Comparison of ENCODE assay signal across 17 cellular contexts in the genomic region with DNA sequence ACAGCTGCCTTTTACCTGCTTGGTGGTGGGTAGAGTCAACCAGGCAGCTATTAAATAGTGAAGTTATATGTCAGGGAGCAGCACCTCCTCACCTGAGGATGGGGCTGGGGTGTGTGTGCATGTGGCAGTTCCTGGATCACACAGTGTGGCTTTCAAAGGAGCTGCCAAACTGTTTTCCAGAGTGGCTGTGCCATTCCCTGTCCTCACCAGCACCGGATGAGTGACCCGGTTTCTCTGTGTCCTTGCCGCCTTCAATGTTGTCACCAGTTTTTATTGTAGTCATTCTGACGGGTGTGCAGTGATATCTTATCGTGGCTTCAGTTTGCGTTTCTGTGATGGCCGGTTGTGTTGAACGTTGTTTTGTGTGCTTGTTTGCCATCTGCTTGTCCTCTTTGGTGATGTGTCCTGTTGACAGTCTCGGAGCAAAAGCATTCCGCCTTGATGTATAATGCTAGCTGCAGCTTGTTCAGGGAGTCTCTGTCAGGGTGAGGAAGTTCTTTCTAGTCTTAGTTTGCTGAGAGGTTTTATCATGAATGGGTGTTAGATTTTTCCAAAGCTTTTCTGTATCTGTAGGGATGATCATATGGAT.
DNase-seq lines count a peak whose midpoint lies in the region; ATAC-seq, FAIRE-seq and TF ChIP-seq lines count a peak whose summit lies in the region.
"Had no signal": no experiment of that assay in that cellular context is flagged by ENCODE, and none has a peak within 500 bp of the region (broad histone marks: within the 10 kb centered on the region; RNA-seq: fewer than 3 reads in every experiment).

No MANE protein-coding gene starts in this region.

- H3K27me3 ChIP-seq in mesenchymal stem cell (ENCODE audit: control insufficient read depth in 1 of 2, insufficient read depth in 1 of 2, low read length in 2 of 2) = no peaks in the 10 kb centered on the region
- H3K27me3 ChIP-seq: BLaER1 had no signal

- no peak overlapping the region for H4K91ac ChIP-seq in mesenchymal stem cell (ENCODE audit: low read length)

- no peak for TF ChIP-seq POLR2A in GM12892 (IDR thresholded peaks at IDR 0.05; ENCODE audit: low read depth, low read length)

- ATAC-seq in Right ventricle myocardium superior (ENCODE audit: poor library complexity) (peak; percentile 85), left cardiac atrium (no peak), WTC11 (no peak)
- ATAC-seq: HepG2 had no signal

- H3K4me1 ChIP-seq in mesenchymal stem cell (ENCODE audit: control insufficient read depth, insufficient read depth, low read depth, low read length) = peaks cover 4% of the 10 kb centered on the region
- H3K4me1 ChIP-seq: BLaER1, HAP-1 had no signal

- H3K4me3 Mint-ChIP-seq in WTC11 = no peak overlapping the region
- H3K4me3 Mint-ChIP-seq: CD14-positive monocyte; CD4-positive, alpha-beta memory T cell had no signal

- H3K36me3 ChIP-seq in mesenchymal stem cell (ENCODE audit: control insufficient read depth in 1 of 2, insufficient read depth in 2 of 2, low read depth in 1 of 2, low read length in 2 of 2) = peaks cover 0 to 13% of the 10 kb centered on the region in 2 experiments
- H3K36me3 ChIP-seq: HAP-1 had no signal

- H2AK5ac ChIP-seq in mesenchymal stem cell (ENCODE audit: low read length, severe bottlenecking) = no peak overlapping the region

- no peak overlapping the region for H3K18ac ChIP-seq in mesenchymal stem cell (ENCODE audit: low read depth in 1 of 2, low read length in 2 of 2)

- H3K14ac ChIP-seq in mesenchymal stem cell (ENCODE audit: low read length in 2 of 2) = no peak overlapping the region

- FAIRE-seq in GM12892 (lab: Jason Lieb, UNC) = peak; percentile 33
- FAIRE-seq: HepG2 had no signal

- peaks cover 36% of the 10 kb centered on the region for H3K4me1 Mint-ChIP-seq in WTC11
- H3K4me1 Mint-ChIP-seq: CD14-positive monocyte had no signal

- H3K36me3 Mint-ChIP-seq in WTC11 = 0 out of 2 replicates have a peak, but pooled peaks cover 2% of the 10 kb centered on the region

- H3K9me3 Mint-ChIP-seq in WTC11 = no peaks in the 10 kb centered on the region
- H3K9me3 Mint-ChIP-seq: CD4-positive, alpha-beta memory T cell had no signal

- TF ChIP-seq CTCF in WTC11 (IDR thresholded peaks at IDR 0.05) = no peak

- no peak overlapping the region for H2BK12ac ChIP-seq in mesenchymal stem cell (ENCODE audit: low read length in 2 of 2)

- H3K4me3 ChIP-seq in mesenchymal stem cell (ENCODE audit: insufficient read depth in 1 of 2, low read depth in 1 of 2, low read length in 2 of 2) = no peak overlapping the region
- H3K4me3 ChIP-seq: BLaER1, HAP-1 had no signal

- no peak overlapping the region for H3K4ac ChIP-seq in mesenchymal stem cell (ENCODE audit: low read depth in 1 of 2, low read length in 2 of 2)

- WGBS in mesenchymal stem cell = 98% methylated on average over 10 of the region's 10 CpGs

- H4K8ac ChIP-seq in mesenchymal stem cell (ENCODE audit: low read length) = peak overlapping the region; percentile 12

- intact Hi-C loops in Right ventricle myocardium superior (cut with DNase I) = no loop called here
- intact Hi-C loops in left cardiac atrium (cut with DNase I) = no loop called here
- intact Hi-C loops in head of caudate nucleus (cut with DNase I) = no loop called here

- no peak overlapping the region for H3K23ac ChIP-seq in mesenchymal stem cell (ENCODE audit: low read length in 2 of 2)

- H3K27me3 Mint-ChIP-seq in WTC11 (ENCODE audit: low read depth) = no peaks in the 10 kb centered on the region
- H3K27me3 Mint-ChIP-seq: CD4-positive, alpha-beta memory T cell had no signal

- POLR2A ChIA-PET in WTC11 (lab: Charles Lee) = no interaction called here

- peak overlapping the region; percentile 46; the same call in 1 of the 2 replicates for H3K27ac Mint-ChIP-seq in WTC11

- H2BK120ac ChIP-seq in mesenchymal stem cell (ENCODE audit: low read depth, low read length) = no peak overlapping the region

- H3K79me1 ChIP-seq in mesenchymal stem cell (replicated peaks; ENCODE audit: low read length, poor library complexity, severe bottlenecking) = peaks cover 6% of the 10 kb centered on the region

- CTCF ChIA-PET in WTC11 (lab: Charles Lee) = no interaction called here

- DNase-seq in Right ventricle myocardium superior (no peak), left cardiac atrium (no peak), GM12892 (ENCODE audit: insufficient read length) (no peak), WTC11 (ENCODE audit: low spot score) (no peak), mesenchymal stem cell (no peak), anterior cingulate cortex (lab: John Stamatoyannopoulos, UW) (no peak), SW 1271 (lab: John Stamatoyannopoulos, UW) (no peak), head of caudate nucleus (no peak)
- DNase-seq: 8988T; CD4-positive, alpha-beta memory T cell; DMS153; DMS79; GDM1 had no signal

- H2AFZ ChIP-seq in mesenchymal stem cell (ENCODE audit: low read depth, low read length) = no peak overlapping the region

- no peak overlapping the region for H3K27ac ChIP-seq in mesenchymal stem cell (ENCODE audit: low read length, poor library complexity, severe bottlenecking)
- H3K27ac ChIP-seq: BLaER1 had no signal

- H3K9me3 ChIP-seq in mesenchymal stem cell (ENCODE audit: control insufficient read depth, low read length) = no peaks in the 10 kb centered on the region
- H3K9me3 ChIP-seq: BLaER1, HAP-1 had no signal

- H2BK15ac ChIP-seq in mesenchymal stem cell (ENCODE audit: low read depth, poor library complexity, severe bottlenecking) = no peak overlapping the region

- H3K4me2 ChIP-seq in mesenchymal stem cell (ENCODE audit: low read length, poor library complexity, severe bottlenecking) = no peak overlapping the region
- H3K4me2 ChIP-seq: BLaER1 had no signal

- H3K9ac ChIP-seq in mesenchymal stem cell (ENCODE audit: low read length) = no peak overlapping the region
- H3K9ac ChIP-seq: BLaER1 had no signal

- no peak overlapping the region for H2BK5ac ChIP-seq in mesenchymal stem cell (ENCODE audit: low read depth, low read length, poor library complexity, severe bottlenecking)

TF ChIP-seq in WTC11, 78 proteins besides CTCF, POLR2A, EP300 and RAD21 (continues in another document):
- TF ChIP-seq, protein P1, sequence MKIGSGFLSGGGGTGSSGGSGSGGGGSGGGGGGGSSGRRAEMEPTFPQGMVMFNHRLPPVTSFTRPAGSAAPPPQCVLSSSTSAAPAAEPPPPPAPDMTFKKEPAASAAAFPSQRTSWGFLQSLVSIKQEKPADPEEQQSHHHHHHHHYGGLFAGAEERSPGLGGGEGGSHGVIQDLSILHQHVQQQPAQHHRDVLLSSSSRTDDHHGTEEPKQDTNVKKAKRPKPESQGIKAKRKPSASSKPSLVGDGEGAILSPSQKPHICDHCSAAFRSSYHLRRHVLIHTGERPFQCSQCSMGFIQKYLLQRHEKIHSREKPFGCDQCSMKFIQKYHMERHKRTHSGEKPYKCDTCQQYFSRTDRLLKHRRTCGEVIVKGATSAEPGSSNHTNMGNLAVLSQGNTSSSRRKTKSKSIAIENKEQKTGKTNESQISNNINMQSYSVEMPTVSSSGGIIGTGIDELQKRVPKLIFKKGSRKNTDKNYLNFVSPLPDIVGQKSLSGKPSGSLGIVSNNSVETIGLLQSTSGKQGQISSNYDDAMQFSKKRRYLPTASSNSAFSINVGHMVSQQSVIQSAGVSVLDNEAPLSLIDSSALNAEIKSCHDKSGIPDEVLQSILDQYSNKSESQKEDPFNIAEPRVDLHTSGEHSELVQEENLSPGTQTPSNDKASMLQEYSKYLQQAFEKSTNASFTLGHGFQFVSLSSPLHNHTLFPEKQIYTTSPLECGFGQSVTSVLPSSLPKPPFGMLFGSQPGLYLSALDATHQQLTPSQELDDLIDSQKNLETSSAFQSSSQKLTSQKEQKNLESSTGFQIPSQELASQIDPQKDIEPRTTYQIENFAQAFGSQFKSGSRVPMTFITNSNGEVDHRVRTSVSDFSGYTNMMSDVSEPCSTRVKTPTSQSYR (CRISPR knock-in tag; IDR thresholded peaks at IDR 0.05) = no peak
- TF ChIP-seq, protein P2, sequence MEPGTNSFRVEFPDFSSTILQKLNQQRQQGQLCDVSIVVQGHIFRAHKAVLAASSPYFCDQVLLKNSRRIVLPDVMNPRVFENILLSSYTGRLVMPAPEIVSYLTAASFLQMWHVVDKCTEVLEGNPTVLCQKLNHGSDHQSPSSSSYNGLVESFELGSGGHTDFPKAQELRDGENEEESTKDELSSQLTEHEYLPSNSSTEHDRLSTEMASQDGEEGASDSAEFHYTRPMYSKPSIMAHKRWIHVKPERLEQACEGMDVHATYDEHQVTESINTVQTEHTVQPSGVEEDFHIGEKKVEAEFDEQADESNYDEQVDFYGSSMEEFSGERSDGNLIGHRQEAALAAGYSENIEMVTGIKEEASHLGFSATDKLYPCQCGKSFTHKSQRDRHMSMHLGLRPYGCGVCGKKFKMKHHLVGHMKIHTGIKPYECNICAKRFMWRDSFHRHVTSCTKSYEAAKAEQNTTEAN (CRISPR knock-in tag; IDR thresholded peaks at IDR 0.05) = no peak
- TF ChIP-seq NR3C1 (CRISPR knock-in tag; conservative IDR thresholded peaks at IDR 0.05; ENCODE audit: low read depth) = no peak
- TF ChIP-seq, protein P3, sequence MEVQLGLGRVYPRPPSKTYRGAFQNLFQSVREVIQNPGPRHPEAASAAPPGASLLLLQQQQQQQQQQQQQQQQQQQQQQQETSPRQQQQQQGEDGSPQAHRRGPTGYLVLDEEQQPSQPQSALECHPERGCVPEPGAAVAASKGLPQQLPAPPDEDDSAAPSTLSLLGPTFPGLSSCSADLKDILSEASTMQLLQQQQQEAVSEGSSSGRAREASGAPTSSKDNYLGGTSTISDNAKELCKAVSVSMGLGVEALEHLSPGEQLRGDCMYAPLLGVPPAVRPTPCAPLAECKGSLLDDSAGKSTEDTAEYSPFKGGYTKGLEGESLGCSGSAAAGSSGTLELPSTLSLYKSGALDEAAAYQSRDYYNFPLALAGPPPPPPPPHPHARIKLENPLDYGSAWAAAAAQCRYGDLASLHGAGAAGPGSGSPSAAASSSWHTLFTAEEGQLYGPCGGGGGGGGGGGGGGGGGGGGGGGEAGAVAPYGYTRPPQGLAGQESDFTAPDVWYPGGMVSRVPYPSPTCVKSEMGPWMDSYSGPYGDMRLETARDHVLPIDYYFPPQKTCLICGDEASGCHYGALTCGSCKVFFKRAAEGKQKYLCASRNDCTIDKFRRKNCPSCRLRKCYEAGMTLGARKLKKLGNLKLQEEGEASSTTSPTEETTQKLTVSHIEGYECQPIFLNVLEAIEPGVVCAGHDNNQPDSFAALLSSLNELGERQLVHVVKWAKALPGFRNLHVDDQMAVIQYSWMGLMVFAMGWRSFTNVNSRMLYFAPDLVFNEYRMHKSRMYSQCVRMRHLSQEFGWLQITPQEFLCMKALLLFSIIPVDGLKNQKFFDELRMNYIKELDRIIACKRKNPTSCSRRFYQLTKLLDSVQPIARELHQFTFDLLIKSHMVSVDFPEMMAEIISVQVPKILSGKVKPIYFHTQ (CRISPR knock-in tag; IDR thresholded peaks at IDR 0.05) = no peak
